Comparison of ENCODE assay signal across 10 cellular contexts in genomic region chr9:138022121-138022741, GRCh38.
DNase-seq lines count a peak whose midpoint lies in the region; ATAC-seq, FAIRE-seq and TF ChIP-seq lines count a peak whose summit lies in the region.
"Had no signal": no experiment of that assay in that cellular context is flagged by ENCODE, and none has a peak within 500 bp of the region (broad histone marks: within the 10 kb centered on the region; RNA-seq: fewer than 3 reads in every experiment).

No MANE protein-coding gene starts in this region.

- intact Hi-C loops in activated CD4-positive, alpha-beta T cell treated with anti-CD3 and anti-CD28 coated beads, Interleukin-2, amount 10 ng/mL, durations not matched to agents 24 days and 14 days (cut with micrococcal nuclease): no loop called here

- no peak overlapping the region for H3K9ac ChIP-seq in endodermal cell (ENCODE audit: extremely low read depth, low read length, poor library complexity, severe bottlenecking)

- peaks cover 28% of the 10 kb centered on the region for H3K27me3 Mint-ChIP-seq in activated CD4-positive, alpha-beta T cell treated with anti-CD3 and anti-CD28 coated beads, Interleukin-2, amount 10 ng/mL, durations not matched to agents 24 days and 14 days
- peaks cover 10% of the 10 kb centered on the region for H3K27me3 Mint-ChIP-seq in endodermal cell (ENCODE audit: insufficient read depth)

- H3K9me3 Mint-ChIP-seq in activated CD4-positive, alpha-beta T cell treated with anti-CD3 and anti-CD28 coated beads, Interleukin-2, amount 10 ng/mL, durations not matched to agents 24 days and 14 days: no peaks in the 10 kb centered on the region
- H3K9me3 Mint-ChIP-seq in endodermal cell: no peaks in the 10 kb centered on the region
- H3K9me3 Mint-ChIP-seq: T-cell had no signal

- no peak for FAIRE-seq in small intestine (lab: Jason Lieb, UNC)
- FAIRE-seq: islet of Langerhans had no signal

- no peak overlapping the region for H3K4me3 ChIP-seq in endodermal cell (ENCODE audit: low read length)
- no peak overlapping the region for H3K4me3 ChIP-seq in small intestine (ENCODE audit: low read depth in 1 of 2, low read length in 2 of 2)

- no peak overlapping the region for H3K4me3 Mint-ChIP-seq in activated CD4-positive, alpha-beta T cell treated with anti-CD3 and anti-CD28 coated beads, Interleukin-2, amount 10 ng/mL, durations not matched to agents 24 days and 14 days
- H3K4me3 Mint-ChIP-seq in endodermal cell: peak overlapping the region; percentile 71

- H3K36me3 Mint-ChIP-seq in activated CD4-positive, alpha-beta T cell treated with anti-CD3 and anti-CD28 coated beads, Interleukin-2, amount 10 ng/mL, durations not matched to agents 24 days and 14 days (ENCODE audit: low read depth): no peaks in the 10 kb centered on the region
- peaks cover 19% of the 10 kb centered on the region for H3K36me3 Mint-ChIP-seq in endodermal cell (ENCODE audit: low read depth)
- H3K36me3 Mint-ChIP-seq: T-cell had no signal

- WGBS in endodermal cell (ENCODE audit: insufficient coverage in 1 of 2, insufficient read length in 1 of 2), 2 experiments: 64 to 72% methylated on average over 6 to 17 of the region's 17 CpGs
- WGBS in small intestine, 3 donors: 26 to 41% (median 33%) methylated on average over 16 to 17 of the region's 17 CpGs

- H3K27me3 ChIP-seq in endodermal cell (ENCODE audit: control insufficient read depth, insufficient read depth, low read length, poor library complexity, severe bottlenecking) (no peaks in the 10 kb centered on the region), small intestine (ENCODE audit: control insufficient read depth in 2 of 2, insufficient read depth in 2 of 2, low read length in 2 of 2) (peaks cover 16 to 32% of the 10 kb centered on the region in 2 donors)

- peak; percentile 87 for TF ChIP-seq CTCF in endodermal cell (conservative IDR thresholded peaks at IDR 0.05)

- peaks cover 26% of the 10 kb centered on the region for H3K9me3 ChIP-seq in endodermal cell (ENCODE audit: control insufficient read depth, low read length)
- H3K9me3 ChIP-seq in small intestine (ENCODE audit: control insufficient read depth, low read depth): no peaks in the 10 kb centered on the region

- H3K4me1 Mint-ChIP-seq in activated CD4-positive, alpha-beta T cell treated with anti-CD3 and anti-CD28 coated beads, Interleukin-2, amount 10 ng/mL, durations not matched to agents 24 days and 14 days: no peaks in the 10 kb centered on the region
- H3K4me1 Mint-ChIP-seq in endodermal cell: peaks cover 7% of the 10 kb centered on the region

- H3K4me1 ChIP-seq in endodermal cell (ENCODE audit: control insufficient read depth, insufficient read depth, low read length): no peaks in the 10 kb centered on the region
- no peaks in the 10 kb centered on the region for H3K4me1 ChIP-seq in small intestine (ENCODE audit: control insufficient read depth in 2 of 2, insufficient read depth in 1 of 2, low read depth in 1 of 2, low read length in 1 of 2)

- peak; percentile 57 for DNase-seq in activated CD4-positive, alpha-beta T cell treated with anti-CD3 and anti-CD28 coated beads for 48 hours
- no peak for DNase-seq in activated CD4-positive, alpha-beta T cell treated with anti-CD3 and anti-CD28 coated beads, Interleukin-2, amount 10 ng/mL, durations not matched to agents 24 days and 14 days
- DNase-seq in NCI-H460 (ENCODE audit: extremely low read depth, low read depth) (peak; percentile 6), endodermal cell (peak; percentile 91), small intestine (peak; percentile 5), NCI-H1417 treated with DMSO at 0.1 percent for 48 hours (lab: John Stamatoyannopoulos, UW) (no peak), NCI-H146 (lab: John Stamatoyannopoulos, UW) (no peak)

- no peak for ATAC-seq in HG03139 (IDR thresholded peaks at IDR 0.05; ENCODE audit: unreplicated experiment)

- no peak overlapping the region for H3K27ac ChIP-seq in endodermal cell (ENCODE audit: low read depth, low read length)
- H3K27ac ChIP-seq in small intestine (ENCODE audit: low read depth in 1 of 2, low read length in 1 of 2): no peak overlapping the region

- no peaks in the 10 kb centered on the region for H3K36me3 ChIP-seq in endodermal cell (ENCODE audit: control insufficient read depth, insufficient read depth, low read length)
- no peaks in the 10 kb centered on the region for H3K36me3 ChIP-seq in small intestine (ENCODE audit: control insufficient read depth in 2 of 2, insufficient read depth in 2 of 2, low read length in 2 of 2)

- H3K27ac Mint-ChIP-seq in activated CD4-positive, alpha-beta T cell treated with anti-CD3 and anti-CD28 coated beads, Interleukin-2, amount 10 ng/mL, durations not matched to agents 24 days and 14 days: no peak overlapping the region
- no peak overlapping the region for H3K27ac Mint-ChIP-seq in endodermal cell
- H3K27ac Mint-ChIP-seq: T-cell had no signal

Comparison
In these comparisons a context has a peak if more than half of its experiments do, and no peak if none do; other contexts are left out.
1. DNase-seq: peak in activated CD4-positive, alpha-beta T cell treated with anti-CD3 and anti-CD28 coated beads for 48 hours (single experiment), NCI-H460 (single experiment), endodermal cell (single experiment) and small intestine (single experiment); none in activated CD4-positive, alpha-beta T cell treated with anti-CD3 and anti-CD28 coated beads, Interleukin-2, amount 10 ng/mL, durations not matched to agents 24 days and 14 days (single experiment), NCI-H1417 treated with DMSO at 0.1 percent for 48 hours (single experiment) and NCI-H146 (single experiment).